Comparison of ENCODE assay signal across 20 cellular contexts in the genomic region with DNA sequence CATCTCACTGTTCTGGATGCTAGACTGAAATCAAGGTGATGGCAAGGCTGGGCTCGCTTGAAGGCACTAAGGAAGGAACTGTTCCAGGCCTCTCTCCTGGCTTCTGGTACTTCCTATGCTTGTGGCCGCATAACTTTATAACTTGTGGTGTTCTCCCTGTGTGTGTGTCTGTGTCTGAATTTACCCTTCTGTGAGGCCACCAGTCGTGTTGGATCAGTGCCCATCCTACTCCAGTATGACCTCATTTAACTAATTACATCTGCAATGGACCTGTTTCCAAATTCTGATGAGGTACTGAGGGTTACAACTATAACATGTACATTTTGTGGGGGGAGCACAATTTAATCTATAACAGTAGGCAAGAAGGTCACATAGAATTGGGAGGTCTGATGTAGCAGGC. TPM values are rescaled to one million over a fixed set of nuclear protein-coding genes. Genes with fewer than 3 reads are reported as not detected.
"Had no signal": no experiment of that assay in that cellular context is flagged by ENCODE, and none has a peak within 500 bp of the region (broad histone marks: within the 10 kb centered on the region; RNA-seq: fewer than 3 reads in every experiment).

No MANE protein-coding gene starts in this region.

- H3K9me3 ChIP-seq: gastroesophageal sphincter, lower lobe of right lung, thyroid gland, uterus had no signal

- H3K4me1 ChIP-seq: gastroesophageal sphincter, uterus had no signal

- H3K27ac Mint-ChIP-seq: activated CD4-positive, alpha-beta T cell treated with anti-CD3 and anti-CD28 coated beads for 36 hours; activated CD8-positive, alpha-beta T cell treated with anti-CD3 and anti-CD28 coated beads for 36 hours; activated naive CD4-positive, alpha-beta T cell treated with anti-CD3 and anti-CD28 coated beads, Interleukin-2, amount 10 ng/mL, durations not matched to agents 7 days and 5 days; activated T-helper 2 cell treated with anti-CD3 and anti-CD28 coated beads, Interferon-gamma antibody, Interleukin-2, Interleukin-4, amounts not matched to agents 10 μg/mL and 5 μg/mL and 100 μg/mL, durations not matched to agents 14 hours and 24 hours and 36 hours; brain; natural killer cell had no signal

- H2AFZ ChIP-seq: hepatocyte had no signal

- H3K27me3 ChIP-seq: gastroesophageal sphincter, hepatocyte, thyroid gland, uterus had no signal

- H3K4me1 Mint-ChIP-seq: activated CD4-positive, alpha-beta T cell treated with anti-CD3 and anti-CD28 coated beads for 36 hours; activated naive CD4-positive, alpha-beta T cell treated with anti-CD3 and anti-CD28 coated beads, Interleukin-2, amount 10 ng/mL, durations not matched to agents 7 days and 5 days; natural killer cell had no signal

- H3K4me2 ChIP-seq: hepatocyte, smooth muscle cell had no signal

- H3K27ac ChIP-seq: gastroesophageal sphincter, hepatocyte, lower lobe of right lung, thyroid gland, uterus, WERI-Rb-1 had no signal

- H3K36me3 Mint-ChIP-seq: activated naive CD4-positive, alpha-beta T cell treated with anti-CD3 and anti-CD28 coated beads, Interleukin-2, amount 10 ng/mL, durations not matched to agents 7 days and 5 days; brain; natural killer cell had no signal

- H3K4me3 Mint-ChIP-seq: activated CD4-positive, alpha-beta T cell treated with anti-CD3 and anti-CD28 coated beads for 36 hours; activated CD8-positive, alpha-beta T cell treated with anti-CD3 and anti-CD28 coated beads for 36 hours; activated naive CD4-positive, alpha-beta T cell treated with anti-CD3 and anti-CD28 coated beads, Interleukin-2, amount 10 ng/mL, durations not matched to agents 7 days and 5 days; brain; natural killer cell had no signal

- H3K4me3 ChIP-seq: gastroesophageal sphincter, hepatocyte, lower lobe of right lung, smooth muscle cell, thyroid gland, uterus had no signal

- H3K79me2 ChIP-seq: hepatocyte had no signal

- H3K36me3 ChIP-seq: gastroesophageal sphincter, lower lobe of right lung, thyroid gland, uterus, WERI-Rb-1 had no signal

- DNase-seq: activated CD4-positive, alpha-beta T cell treated with anti-CD3 and anti-CD28 coated beads for 36 hours; activated CD8-positive, alpha-beta memory T cell treated with anti-CD3 and anti-CD28 coated beads, Interleukin-2, amount 50 U/mL, for 48 hours; activated CD8-positive, alpha-beta T cell treated with anti-CD3 and anti-CD28 coated beads for 36 hours; activated naive CD4-positive, alpha-beta T cell treated with anti-CD3 and anti-CD28 coated beads, Interleukin-2, amount 10 ng/mL, durations not matched to agents 7 days and 5 days; effector memory CD4-positive, alpha-beta T cell; lower lobe of right lung; natural killer cell; nucleus accumbens; right cardiac atrium; T1000; thyroid gland; uterus; WERI-Rb-1 had no signal

- H3K9me3 Mint-ChIP-seq: activated CD8-positive, alpha-beta T cell treated with anti-CD3 and anti-CD28 coated beads for 36 hours; activated naive CD4-positive, alpha-beta T cell treated with anti-CD3 and anti-CD28 coated beads, Interleukin-2, amount 10 ng/mL, durations not matched to agents 7 days and 5 days; activated T-helper 2 cell treated with anti-CD3 and anti-CD28 coated beads, Interferon-gamma antibody, Interleukin-2, Interleukin-4, amounts not matched to agents 10 μg/mL and 5 μg/mL and 100 μg/mL, durations not matched to agents 14 hours and 24 hours and 36 hours; brain; natural killer cell had no signal

RNA-seq across cellular contexts. Expression of gene LYPD6B, which starts 41.6 kb away (rescaled TPM):
- total RNA-seq: activated CD4-positive, alpha-beta T cell treated with anti-CD3 and anti-CD28 coated beads for 36 hours; activated CD8-positive, alpha-beta T cell treated with anti-CD3 and anti-CD28 coated beads for 36 hours; activated T-helper 2 cell treated with anti-CD3 and anti-CD28 coated beads, Interferon-gamma antibody, Interleukin-2, Interleukin-4, amounts not matched to agents 10 μg/mL and 5 μg/mL and 100 μg/mL, durations not matched to agents 14 hours and 24 hours and 36 hours; mononuclear cell; natural killer cell; posterior vena cava; right cardiac atrium had no signal
- polyA plus RNA-seq: right cardiac atrium had no signal
